Comparison of ENCODE assay signal across 1 cellular context in genomic region chr12:6946033-6946919, GRCh38.
TF ChIP-seq lines count a peak whose summit lies in the region.

No MANE protein-coding gene starts in this region.

TF ChIP-seq in K562, 482 proteins besides CTCF, POLR2A, EP300 and RAD21 (continued from another document and continues in another):
- TF ChIP-seq ZNF175 (CRISPR knock-in tag; IDR thresholded peaks at IDR 0.05; ENCODE audit: low read depth), result no peak
- no peak for TF ChIP-seq ARID1B (IDR thresholded peaks at IDR 0.05)
- no peak for TF ChIP-seq ZNF511 (CRISPR knock-in tag; IDR thresholded peaks at IDR 0.05)
- TF ChIP-seq HDAC3 (IDR thresholded peaks at IDR 0.05; ENCODE audit: borderline replicate concordance, partially characterized antibody), result no peak
- TF ChIP-seq ELF4 (CRISPR knock-in tag; IDR thresholded peaks at IDR 0.05), result no peak
- TF ChIP-seq ZNF282 (CRISPR knock-in tag; IDR thresholded peaks at IDR 0.05), result no peak
- no peak for TF ChIP-seq NFXL1 (CRISPR knock-in tag; IDR thresholded peaks at IDR 0.05)
- no peak for TF ChIP-seq MEF2D (tag; conservative IDR thresholded peaks at IDR 0.05; ENCODE audit: low read depth)
- no peak for TF ChIP-seq CBX5 (IDR thresholded peaks at IDR 0.05; ENCODE audit: borderline replicate concordance, low read depth)
- TF ChIP-seq KLF6 (CRISPR knock-in tag; IDR thresholded peaks at IDR 0.05; ENCODE audit: borderline replicate concordance), result no peak
- no peak for TF ChIP-seq DMBX1 (CRISPR knock-in tag; IDR thresholded peaks at IDR 0.05; ENCODE audit: borderline replicate concordance)
- no peak for TF ChIP-seq ZNF785 (CRISPR knock-in tag; IDR thresholded peaks at IDR 0.05)
- TF ChIP-seq ZNF644 (tag; IDR thresholded peaks at IDR 0.05; ENCODE audit: low read depth), result no peak
- TF ChIP-seq ATF1 (CRISPR knock-in tag; IDR thresholded peaks at IDR 0.05), result no peak
- TF ChIP-seq ATF1 (tag; IDR thresholded peaks at IDR 0.05), result no peak
- peak; percentile 56 for TF ChIP-seq HMGN3 (IDR thresholded peaks at IDR 0.05; ENCODE audit: borderline replicate concordance, extremely low read depth, insufficient read length, low read depth, low read length)
- no peak for TF ChIP-seq NFE2 (IDR thresholded peaks at IDR 0.05; ENCODE audit: low read depth)
- no peak for TF ChIP-seq HLTF (IDR thresholded peaks at IDR 0.05)
- no peak for TF ChIP-seq ZBTB49 (CRISPR knock-in tag; IDR thresholded peaks at IDR 0.05; ENCODE audit: borderline replicate concordance)
- TF ChIP-seq SMAD4 (CRISPR knock-in tag; conservative IDR thresholded peaks at IDR 0.05), result no peak
- TF ChIP-seq ZNF584 (CRISPR knock-in tag; IDR thresholded peaks at IDR 0.05; ENCODE audit: low read depth), result no peak
- 0 out of 2 replicates have a peak, but pooled peaks have one; percentile 30 for TF ChIP-seq MYNN (IDR thresholded peaks at IDR 0.05)
- no peak for TF ChIP-seq MYNN (CRISPR knock-in tag; IDR thresholded peaks at IDR 0.05)
- no peak for TF ChIP-seq MAZ (CRISPR knock-in tag; conservative IDR thresholded peaks at IDR 0.05 in 1 of 2, IDR thresholded peaks at IDR 0.05 in 1 of 2)
- no peak for TF ChIP-seq ID3 (CRISPR knock-in tag; IDR thresholded peaks at IDR 0.05)
- TF ChIP-seq ID3 (tag; IDR thresholded peaks at IDR 0.05), result no peak
- TF ChIP-seq TBP (optimal IDR thresholded peaks at IDR 0.05; ENCODE audit: low read depth, low read length), result no peak
- no peak for TF ChIP-seq SETDB1 (IDR thresholded peaks at IDR 0.05; ENCODE audit: low read length)
- peak; percentile 56 for TF ChIP-seq ELF1 (tag; IDR thresholded peaks at IDR 0.05)
- no peak for TF ChIP-seq HDAC2 (IDR thresholded peaks at IDR 0.05)
- TF ChIP-seq TEAD1 (CRISPR knock-in tag; IDR thresholded peaks at IDR 0.05), result no peak
- TF ChIP-seq ZFP1 (CRISPR knock-in tag; IDR thresholded peaks at IDR 0.05), result no peak
- TF ChIP-seq CCAR2 (IDR thresholded peaks at IDR 0.05; ENCODE audit: low read depth, low read length), result no peak
- no peak for TF ChIP-seq RHOXF2B (CRISPR knock-in tag; conservative IDR thresholded peaks at IDR 0.05)
- peak; percentile 24; the same call in 1 of the 2 replicates for TF ChIP-seq CBFA2T3 (IDR thresholded peaks at IDR 0.05)
- no peak for TF ChIP-seq MXD1 (CRISPR knock-in tag; IDR thresholded peaks at IDR 0.05; ENCODE audit: borderline replicate concordance, poor library complexity, severe bottlenecking)
- no peak for TF ChIP-seq RBBP5 (IDR thresholded peaks at IDR 0.05; ENCODE audit: borderline replicate concordance, insufficient read depth, low read length, poor library complexity, severe bottlenecking)
- TF ChIP-seq LEF1 (IDR thresholded peaks at IDR 0.05), result no peak
- TF ChIP-seq RBFOX2 (IDR thresholded peaks at IDR 0.05; ENCODE audit: low read depth, low read length), result peak; percentile 64
- TF ChIP-seq TFAP4 (CRISPR knock-in tag; IDR thresholded peaks at IDR 0.05; ENCODE audit: borderline replicate concordance), result peak; percentile 93
- TF ChIP-seq PTBP1 (IDR thresholded peaks at IDR 0.05; ENCODE audit: low read depth, low read length), result no peak
- no peak for TF ChIP-seq GATAD2B (IDR thresholded peaks at IDR 0.05; ENCODE audit: borderline replicate concordance)
- TF ChIP-seq SAFB2 (IDR thresholded peaks at IDR 0.05; ENCODE audit: borderline replicate concordance, low read depth, low read length, severe bottlenecking), result no peak
- TF ChIP-seq NFATC3 (IDR thresholded peaks at IDR 0.05), result no peak
- no peak for TF ChIP-seq FOXA3 (CRISPR knock-in tag; conservative IDR thresholded peaks at IDR 0.05 in 1 of 2, IDR thresholded peaks at IDR 0.05 in 1 of 2)
- no peak for TF ChIP-seq JUNB (CRISPR knock-in tag; conservative IDR thresholded peaks at IDR 0.05)
- no peak for TF ChIP-seq DLX4 (CRISPR knock-in tag; IDR thresholded peaks at IDR 0.05)
- TF ChIP-seq HNRNPK (IDR thresholded peaks at IDR 0.05; ENCODE audit: low read depth, low read length, poor library complexity, severe bottlenecking), result no peak
- no peak for TF ChIP-seq CBX1 (IDR thresholded peaks at IDR 0.05; ENCODE audit: low read depth)
- TF ChIP-seq PHB2 (IDR thresholded peaks at IDR 0.05; ENCODE audit: low read depth), result no peak
- no peak for TF ChIP-seq ARNT (IDR thresholded peaks at IDR 0.05)
- no peak for TF ChIP-seq CAMTA2 (CRISPR knock-in tag; conservative IDR thresholded peaks at IDR 0.05)
- 0 out of 2 replicates have a peak, but pooled peaks have one; percentile 15 for TF ChIP-seq GABPB1 (CRISPR knock-in tag; IDR thresholded peaks at IDR 0.05)
- no peak for TF ChIP-seq NEUROD1 (IDR thresholded peaks at IDR 0.05; ENCODE audit: borderline replicate concordance, low read depth, low read length, partially characterized antibody)
- TF ChIP-seq FOXP4 (CRISPR knock-in tag; IDR thresholded peaks at IDR 0.05; ENCODE audit: borderline replicate concordance), result no peak
- no peak for TF ChIP-seq TRIM24 (IDR thresholded peaks at IDR 0.05)
- no peak for TF ChIP-seq RFX7 (CRISPR knock-in tag; IDR thresholded peaks at IDR 0.05)
- no peak for TF ChIP-seq MECOM (CRISPR knock-in tag; IDR thresholded peaks at IDR 0.05)
- TF ChIP-seq ATF3 (IDR thresholded peaks at IDR 0.05), result no peak
- TF ChIP-seq ATF3 (CRISPR knock-in tag; conservative IDR thresholded peaks at IDR 0.05), result no peak
- no peak for TF ChIP-seq STAG1 (CRISPR knock-in tag; IDR thresholded peaks at IDR 0.05; ENCODE audit: borderline replicate concordance)
- TF ChIP-seq COPS2 (conservative IDR thresholded peaks at IDR 0.05), result no peak
- TF ChIP-seq CHD4 (IDR thresholded peaks at IDR 0.05; ENCODE audit: insufficient read depth, insufficient replicate concordance, low read depth, low read length, poor library complexity, severe bottlenecking), result no peak
- no peak for TF ChIP-seq MITF (IDR thresholded peaks at IDR 0.05)
- TF ChIP-seq GTF3C2 (IDR thresholded peaks at IDR 0.05; ENCODE audit: borderline replicate concordance, extremely low read depth, insufficient read length), result no peak
- peak in 1 of 2 experiments; percentile 11; a peak in 1 of 4 replicates for TF ChIP-seq SIN3A (IDR thresholded peaks at IDR 0.05; ENCODE audit: borderline replicate concordance in 2 of 2, control insufficient read depth in 1 of 2, low read depth in 2 of 2, low read length in 2 of 2)
- no peak for TF ChIP-seq RCOR1 (IDR thresholded peaks at IDR 0.05; ENCODE audit: borderline replicate concordance in 1 of 2, low read depth in 2 of 2, low read length in 2 of 2)
- TF ChIP-seq PTTG1 (tag; IDR thresholded peaks at IDR 0.05; ENCODE audit: low read depth), result no peak
- no peak for TF ChIP-seq USF1 (CRISPR knock-in tag; IDR thresholded peaks at IDR 0.05)
- no peak for TF ChIP-seq KAT8 (IDR thresholded peaks at IDR 0.05; ENCODE audit: low read depth)
